1 cellular context compared by ENCODE assay signal in genomic region chr20:57130160-57130772, GRCh38.
TF ChIP-seq lines count a peak whose summit lies in the region.

No MANE protein-coding gene starts in this region.

TF ChIP-seq in HepG2, 621 proteins besides CTCF, POLR2A, EP300 and RAD21 (continued from another document and continues in another):
- TF ChIP-seq, protein P1, sequence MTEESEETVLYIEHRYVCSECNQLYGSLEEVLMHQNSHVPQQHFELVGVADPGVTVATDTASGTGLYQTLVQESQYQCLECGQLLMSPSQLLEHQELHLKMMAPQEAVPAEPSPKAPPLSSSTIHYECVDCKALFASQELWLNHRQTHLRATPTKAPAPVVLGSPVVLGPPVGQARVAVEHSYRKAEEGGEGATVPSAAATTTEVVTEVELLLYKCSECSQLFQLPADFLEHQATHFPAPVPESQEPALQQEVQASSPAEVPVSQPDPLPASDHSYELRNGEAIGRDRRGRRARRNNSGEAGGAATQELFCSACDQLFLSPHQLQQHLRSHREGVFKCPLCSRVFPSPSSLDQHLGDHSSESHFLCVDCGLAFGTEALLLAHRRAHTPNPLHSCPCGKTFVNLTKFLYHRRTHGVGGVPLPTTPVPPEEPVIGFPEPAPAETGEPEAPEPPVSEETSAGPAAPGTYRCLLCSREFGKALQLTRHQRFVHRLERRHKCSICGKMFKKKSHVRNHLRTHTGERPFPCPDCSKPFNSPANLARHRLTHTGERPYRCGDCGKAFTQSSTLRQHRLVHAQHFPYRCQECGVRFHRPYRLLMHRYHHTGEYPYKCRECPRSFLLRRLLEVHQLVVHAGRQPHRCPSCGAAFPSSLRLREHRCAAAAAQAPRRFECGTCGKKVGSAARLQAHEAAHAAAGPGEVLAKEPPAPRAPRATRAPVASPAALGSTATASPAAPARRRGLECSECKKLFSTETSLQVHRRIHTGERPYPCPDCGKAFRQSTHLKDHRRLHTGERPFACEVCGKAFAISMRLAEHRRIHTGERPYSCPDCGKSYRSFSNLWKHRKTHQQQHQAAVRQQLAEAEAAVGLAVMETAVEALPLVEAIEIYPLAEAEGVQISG (CRISPR knock-in tag; IDR thresholded peaks at IDR 0.05) = peak; percentile 68
- TF ChIP-seq ZNF510 (CRISPR knock-in tag; IDR thresholded peaks at IDR 0.05; ENCODE audit: low read depth) (no peak), RBFOX2 (IDR thresholded peaks at IDR 0.05; ENCODE audit: low read depth, low read length) (no peak), GATA4 (IDR thresholded peaks at IDR 0.05; ENCODE audit: borderline replicate concordance, low read depth) (no peak; the same call in 1 of the 2 replicates), ZNF644 (CRISPR knock-in tag; IDR thresholded peaks at IDR 0.05; ENCODE audit: low read depth) (peak; percentile 92), ZNF10 (CRISPR knock-in tag; IDR thresholded peaks at IDR 0.05; ENCODE audit: borderline replicate concordance, low read depth) (no peak), KDM5B (CRISPR knock-in tag; IDR thresholded peaks at IDR 0.05; ENCODE audit: borderline replicate concordance) (peak; percentile 76), ZFP1 (CRISPR knock-in tag; IDR thresholded peaks at IDR 0.05) (peak; percentile 36; the same call in 1 of the 2 replicates), ZNF678 (CRISPR knock-in tag; IDR thresholded peaks at IDR 0.05) (no peak), ZBTB42 (CRISPR knock-in tag; IDR thresholded peaks at IDR 0.05) (no peak), HNRNPUL1 (IDR thresholded peaks at IDR 0.05; ENCODE audit: low read depth, low read length) (no peak), STAG1 (CRISPR knock-in tag; IDR thresholded peaks at IDR 0.05) (no peak), ZNF501 (CRISPR knock-in tag; IDR thresholded peaks at IDR 0.05) (peak; percentile 85; the same call in 1 of the 2 replicates), RFX5 (IDR thresholded peaks at IDR 0.05; ENCODE audit: low read depth, low read length) (peak; percentile 32; the same call in 1 of the 2 replicates), ZBTB25 (CRISPR knock-in tag; IDR thresholded peaks at IDR 0.05) (peak; percentile 90), ZNF775 (CRISPR knock-in tag; IDR thresholded peaks at IDR 0.05; ENCODE audit: borderline replicate concordance) (no peak), ZNF343 (CRISPR knock-in tag; IDR thresholded peaks at IDR 0.05) (no peak), MIER2 (CRISPR knock-in tag; IDR thresholded peaks at IDR 0.05) (peak; percentile 85; the same call in 1 of the 2 replicates), ZNF792 (CRISPR knock-in tag; IDR thresholded peaks at IDR 0.05) (peak; percentile 78; the same call in 1 of the 2 replicates), ZNF143 (CRISPR knock-in tag; IDR thresholded peaks at IDR 0.05) (no peak), HMGXB3 (CRISPR knock-in tag; IDR thresholded peaks at IDR 0.05; ENCODE audit: borderline replicate concordance) (peak; percentile 93; the same call in 1 of the 2 replicates), PLRG1 (conservative IDR thresholded peaks at IDR 0.05) (no peak), ZMYM3 (CRISPR knock-in tag; IDR thresholded peaks at IDR 0.05) (peak; percentile 83), HOXA7 (CRISPR knock-in tag; IDR thresholded peaks at IDR 0.05) (peak; percentile 78; the same call in 1 of the 2 replicates), ARNT (IDR thresholded peaks at IDR 0.05) (no peak), SMARCE1 (IDR thresholded peaks at IDR 0.05; ENCODE audit: borderline replicate concordance) (no peak), IRX3 (CRISPR knock-in tag; IDR thresholded peaks at IDR 0.05; ENCODE audit: borderline replicate concordance, low read depth) (no peak), TCF12 (IDR thresholded peaks at IDR 0.05) (no peak), TCF12 (CRISPR knock-in tag; IDR thresholded peaks at IDR 0.05) (peak; percentile 36; the same call in 1 of the 2 replicates), MXI1 (IDR thresholded peaks at IDR 0.05; ENCODE audit: borderline replicate concordance, low read depth, low read length) (peak; percentile 32; the same call in 1 of the 3 replicates), NFE2L1 (CRISPR knock-in tag; IDR thresholded peaks at IDR 0.05; ENCODE audit: borderline replicate concordance) (no peak), HINFP (CRISPR knock-in tag; IDR thresholded peaks at IDR 0.05; ENCODE audit: low read depth) (peak; percentile 92), ARNT2 (CRISPR knock-in tag; IDR thresholded peaks at IDR 0.05; ENCODE audit: low read depth) (no peak)
- TF ChIP-seq, protein P2, sequence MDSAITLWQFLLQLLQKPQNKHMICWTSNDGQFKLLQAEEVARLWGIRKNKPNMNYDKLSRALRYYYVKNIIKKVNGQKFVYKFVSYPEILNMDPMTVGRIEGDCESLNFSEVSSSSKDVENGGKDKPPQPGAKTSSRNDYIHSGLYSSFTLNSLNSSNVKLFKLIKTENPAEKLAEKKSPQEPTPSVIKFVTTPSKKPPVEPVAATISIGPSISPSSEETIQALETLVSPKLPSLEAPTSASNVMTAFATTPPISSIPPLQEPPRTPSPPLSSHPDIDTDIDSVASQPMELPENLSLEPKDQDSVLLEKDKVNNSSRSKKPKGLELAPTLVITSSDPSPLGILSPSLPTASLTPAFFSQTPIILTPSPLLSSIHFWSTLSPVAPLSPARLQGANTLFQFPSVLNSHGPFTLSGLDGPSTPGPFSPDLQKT (CRISPR knock-in tag; IDR thresholded peaks at IDR 0.05; ENCODE audit: borderline replicate concordance) = no peak
- TF ChIP-seq, protein P3, sequence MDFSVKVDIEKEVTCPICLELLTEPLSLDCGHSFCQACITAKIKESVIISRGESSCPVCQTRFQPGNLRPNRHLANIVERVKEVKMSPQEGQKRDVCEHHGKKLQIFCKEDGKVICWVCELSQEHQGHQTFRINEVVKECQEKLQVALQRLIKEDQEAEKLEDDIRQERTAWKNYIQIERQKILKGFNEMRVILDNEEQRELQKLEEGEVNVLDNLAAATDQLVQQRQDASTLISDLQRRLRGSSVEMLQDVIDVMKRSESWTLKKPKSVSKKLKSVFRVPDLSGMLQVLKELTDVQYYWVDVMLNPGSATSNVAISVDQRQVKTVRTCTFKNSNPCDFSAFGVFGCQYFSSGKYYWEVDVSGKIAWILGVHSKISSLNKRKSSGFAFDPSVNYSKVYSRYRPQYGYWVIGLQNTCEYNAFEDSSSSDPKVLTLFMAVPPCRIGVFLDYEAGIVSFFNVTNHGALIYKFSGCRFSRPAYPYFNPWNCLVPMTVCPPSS (IDR thresholded peaks at IDR 0.05) = no peak
- TF ChIP-seq, protein P4, sequence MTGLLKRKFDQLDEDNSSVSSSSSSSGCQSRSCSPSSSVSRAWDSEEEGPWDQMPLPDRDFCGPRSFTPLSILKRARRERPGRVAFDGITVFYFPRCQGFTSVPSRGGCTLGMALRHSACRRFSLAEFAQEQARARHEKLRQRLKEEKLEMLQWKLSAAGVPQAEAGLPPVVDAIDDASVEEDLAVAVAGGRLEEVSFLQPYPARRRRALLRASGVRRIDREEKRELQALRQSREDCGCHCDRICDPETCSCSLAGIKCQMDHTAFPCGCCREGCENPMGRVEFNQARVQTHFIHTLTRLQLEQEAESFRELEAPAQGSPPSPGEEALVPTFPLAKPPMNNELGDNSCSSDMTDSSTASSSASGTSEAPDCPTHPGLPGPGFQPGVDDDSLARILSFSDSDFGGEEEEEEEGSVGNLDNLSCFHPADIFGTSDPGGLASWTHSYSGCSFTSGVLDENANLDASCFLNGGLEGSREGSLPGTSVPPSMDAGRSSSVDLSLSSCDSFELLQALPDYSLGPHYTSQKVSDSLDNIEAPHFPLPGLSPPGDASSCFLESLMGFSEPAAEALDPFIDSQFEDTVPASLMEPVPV (CRISPR knock-in tag; IDR thresholded peaks at IDR 0.05) = no peak
- TF ChIP-seq, protein P5, sequence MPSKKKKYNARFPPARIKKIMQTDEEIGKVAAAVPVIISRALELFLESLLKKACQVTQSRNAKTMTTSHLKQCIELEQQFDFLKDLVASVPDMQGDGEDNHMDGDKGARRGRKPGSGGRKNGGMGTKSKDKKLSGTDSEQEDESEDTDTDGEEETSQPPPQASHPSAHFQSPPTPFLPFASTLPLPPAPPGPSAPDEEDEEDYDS (CRISPR knock-in tag; IDR thresholded peaks at IDR 0.05) = no peak
- TF ChIP-seq, protein P6, sequence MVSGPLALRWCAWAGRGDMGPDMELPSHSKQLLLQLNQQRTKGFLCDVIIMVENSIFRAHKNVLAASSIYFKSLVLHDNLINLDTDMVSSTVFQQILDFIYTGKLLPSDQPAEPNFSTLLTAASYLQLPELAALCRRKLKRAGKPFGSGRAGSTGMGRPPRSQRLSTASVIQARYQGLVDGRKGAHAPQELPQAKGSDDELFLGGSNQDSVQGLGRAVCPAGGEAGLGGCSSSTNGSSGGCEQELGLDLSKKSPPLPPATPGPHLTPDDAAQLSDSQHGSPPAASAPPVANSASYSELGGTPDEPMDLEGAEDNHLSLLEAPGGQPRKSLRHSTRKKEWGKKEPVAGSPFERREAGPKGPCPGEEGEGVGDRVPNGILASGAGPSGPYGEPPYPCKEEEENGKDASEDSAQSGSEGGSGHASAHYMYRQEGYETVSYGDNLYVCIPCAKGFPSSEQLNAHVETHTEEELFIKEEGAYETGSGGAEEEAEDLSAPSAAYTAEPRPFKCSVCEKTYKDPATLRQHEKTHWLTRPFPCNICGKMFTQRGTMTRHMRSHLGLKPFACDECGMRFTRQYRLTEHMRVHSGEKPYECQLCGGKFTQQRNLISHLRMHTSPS (CRISPR knock-in tag; IDR thresholded peaks at IDR 0.05; ENCODE audit: low read depth) = no peak
- TF ChIP-seq, protein P7, sequence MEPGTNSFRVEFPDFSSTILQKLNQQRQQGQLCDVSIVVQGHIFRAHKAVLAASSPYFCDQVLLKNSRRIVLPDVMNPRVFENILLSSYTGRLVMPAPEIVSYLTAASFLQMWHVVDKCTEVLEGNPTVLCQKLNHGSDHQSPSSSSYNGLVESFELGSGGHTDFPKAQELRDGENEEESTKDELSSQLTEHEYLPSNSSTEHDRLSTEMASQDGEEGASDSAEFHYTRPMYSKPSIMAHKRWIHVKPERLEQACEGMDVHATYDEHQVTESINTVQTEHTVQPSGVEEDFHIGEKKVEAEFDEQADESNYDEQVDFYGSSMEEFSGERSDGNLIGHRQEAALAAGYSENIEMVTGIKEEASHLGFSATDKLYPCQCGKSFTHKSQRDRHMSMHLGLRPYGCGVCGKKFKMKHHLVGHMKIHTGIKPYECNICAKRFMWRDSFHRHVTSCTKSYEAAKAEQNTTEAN (CRISPR knock-in tag; conservative IDR thresholded peaks at IDR 0.05) = 0 out of 2 replicates have a peak, but pooled peaks have one; percentile 41
- TF ChIP-seq, protein P8, sequence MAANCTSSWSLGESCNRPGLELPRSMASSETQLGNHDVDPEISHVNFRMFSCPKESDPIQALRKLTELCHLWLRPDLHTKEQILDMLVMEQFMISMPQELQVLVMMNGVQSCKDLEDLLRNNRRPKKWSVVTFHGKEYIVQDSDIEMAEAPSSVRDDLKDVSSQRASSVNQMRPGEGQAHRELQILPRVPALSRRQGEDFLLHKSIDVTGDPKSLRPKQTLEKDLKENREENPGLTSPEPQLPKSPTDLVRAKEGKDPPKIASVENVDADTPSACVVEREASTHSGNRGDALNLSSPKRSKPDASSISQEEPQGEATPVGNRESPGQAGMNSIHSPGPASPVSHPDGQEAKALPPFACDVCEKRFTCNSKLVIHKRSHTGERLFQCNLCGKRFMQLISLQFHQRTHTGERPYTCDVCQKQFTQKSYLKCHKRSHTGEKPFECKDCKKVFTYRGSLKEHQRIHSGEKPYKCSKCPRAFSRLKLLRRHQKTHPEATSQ (CRISPR knock-in tag; IDR thresholded peaks at IDR 0.05; ENCODE audit: borderline replicate concordance) = peak; percentile 62; the same call in 1 of the 2 replicates
